In the genomic region with DNA sequence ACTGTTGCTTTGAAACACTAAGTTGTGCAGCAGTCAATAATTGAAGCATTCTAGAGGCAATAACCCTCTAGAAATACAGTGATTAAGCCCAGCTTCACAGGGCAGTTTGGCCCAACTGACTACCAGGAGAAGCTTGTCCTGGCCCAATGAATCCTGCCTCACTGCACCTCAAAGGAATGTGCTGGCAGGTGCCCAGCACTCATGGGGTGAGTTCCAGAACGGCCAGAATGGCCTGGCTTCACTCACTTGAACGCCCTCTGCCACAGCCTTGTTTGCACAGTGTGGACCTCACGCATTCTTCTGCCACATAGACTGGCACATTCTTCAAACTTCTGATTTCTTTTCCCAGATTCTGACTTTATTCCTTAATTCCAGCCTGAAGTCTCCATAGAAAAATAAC, we compare ENCODE assay signal across 17 cellular contexts. TPM values are rescaled to one million over a fixed set of nuclear protein-coding genes. Genes with fewer than 3 reads are reported as not detected.
A peak's percentile ranks its signal among the peaks of the same experiment; 100 is the strongest.
DNase-seq lines count a peak whose midpoint lies in the region; ATAC-seq and TF ChIP-seq lines count a peak whose summit lies in the region.
"Had no signal": no experiment of that assay in that cellular context is flagged by ENCODE, and none has a peak within 500 bp of the region (broad histone marks: within the 10 kb centered on the region; RNA-seq: fewer than 3 reads in every experiment).

No MANE protein-coding gene starts in this region.

- H3K27ac Mint-ChIP-seq in endothelial cell (ENCODE audit: unreplicated experiment), result no peak overlapping the region
- H3K27ac Mint-ChIP-seq: activated naive CD8-positive, alpha-beta T cell had no signal

- H3K4me1 Mint-ChIP-seq in endothelial cell (ENCODE audit: unreplicated experiment), result no peaks in the 10 kb centered on the region

- no peaks in the 10 kb centered on the region for H3K27me3 ChIP-seq in thoracic aorta (replicated peaks; ENCODE audit: insufficient read depth)
- H3K27me3 ChIP-seq: SJSA1 had no signal

- TF ChIP-seq RAD21 in Ishikawa (IDR thresholded peaks at IDR 0.05; ENCODE audit: low read depth), result no peak

- H3K27ac ChIP-seq in thoracic aorta, result peak overlapping the region; percentile 21 to 77
- H3K27ac ChIP-seq: SJSA1, spleen had no signal

- H3K4me1 ChIP-seq in thoracic aorta (ENCODE audit: control insufficient read depth in 1 of 2, low read depth in 2 of 2), result peaks cover 11 to 24% of the 10 kb centered on the region in 2 donors
- H3K4me1 ChIP-seq: SJSA1, spleen had no signal

- H3K4me3 Mint-ChIP-seq in endothelial cell (ENCODE audit: unreplicated experiment), result no peak overlapping the region
- H3K4me3 Mint-ChIP-seq: activated naive CD8-positive, alpha-beta T cell had no signal

- no peaks in the 10 kb centered on the region for H3K27me3 Mint-ChIP-seq in endothelial cell (ENCODE audit: unreplicated experiment)

- no peaks in the 10 kb centered on the region for H3K36me3 ChIP-seq in thoracic aorta
- H3K36me3 ChIP-seq: SJSA1, spleen had no signal

- peaks cover 7% of the 10 kb centered on the region for H3K36me3 Mint-ChIP-seq in endothelial cell (ENCODE audit: low read depth, unreplicated experiment)

- peaks cover 7% of the 10 kb centered on the region for H3K9me3 Mint-ChIP-seq in endothelial cell (ENCODE audit: unreplicated experiment)

- ATAC-seq in thoracic aorta (ENCODE audit: insufficient number of reproducible peaks, low FRiP score, low read depth) (no peak), GM21515 (IDR thresholded peaks at IDR 0.05; ENCODE audit: unreplicated experiment) (no peak)

- TF ChIP-seq CTCF in choroid plexus epithelial cell (conservative IDR thresholded peaks at IDR 0.05; ENCODE audit: low read depth, low read length) (no peak), thoracic aorta (IDR thresholded peaks at IDR 0.05) (no peak), endothelial cell (IDR thresholded peaks at IDR 0.05; ENCODE audit: unreplicated experiment) (no peak)

- H3K4me3 ChIP-seq in choroid plexus epithelial cell (ENCODE audit: low read depth, low read length) (no peak overlapping the region), thoracic aorta (peak overlapping the region; percentile 19)
- H3K4me3 ChIP-seq: SJSA1, spleen had no signal

- no peaks in the 10 kb centered on the region for H3K9me3 ChIP-seq in thoracic aorta

- peak; percentile 67 for TF ChIP-seq EP300 in Ishikawa (IDR thresholded peaks at IDR 0.05; ENCODE audit: borderline replicate concordance)

- peak; percentile 1 for DNase-seq in choroid plexus epithelial cell (ENCODE audit: low read depth)
- DNase-seq in kidney tubule cell (ENCODE audit: low spot score), result peak; percentile 95
- DNase-seq in thoracic aorta (ENCODE audit: low spot score), result peak; percentile 16
- no peak for DNase-seq in DMS79 (lab: John Stamatoyannopoulos, UW)
- no peak for DNase-seq in SIG-M5 treated with dmso at 0.1 percent for 504 hours (lab: John Stamatoyannopoulos, UW; ENCODE audit: unreplicated experiment)
- DNase-seq in endothelial cell (ENCODE audit: low spot score), result no peak
- DNase-seq: activated CD4-positive, alpha-beta T cell treated with anti-CD3 and anti-CD28 coated beads for 48 hours; NCI-H187; spleen; stimulated activated naive CD4-positive, alpha-beta T cell; T-helper 9 cell had no signal

TF ChIP-seq in Ishikawa, 13 proteins besides CTCF, POLR2A, EP300 and RAD21:
- TF ChIP-seq TAF1 (IDR thresholded peaks at IDR 0.05; ENCODE audit: low read depth), result no peak
- peak; percentile 63 for TF ChIP-seq TCF12 (IDR thresholded peaks at IDR 0.05; ENCODE audit: low read depth)
- no peak for TF ChIP-seq FOXM1 (IDR thresholded peaks at IDR 0.05; ENCODE audit: borderline replicate concordance, low read depth)
- peak; percentile 91 for TF ChIP-seq TEAD4 (IDR thresholded peaks at IDR 0.05)
- TF ChIP-seq, protein P1, sequence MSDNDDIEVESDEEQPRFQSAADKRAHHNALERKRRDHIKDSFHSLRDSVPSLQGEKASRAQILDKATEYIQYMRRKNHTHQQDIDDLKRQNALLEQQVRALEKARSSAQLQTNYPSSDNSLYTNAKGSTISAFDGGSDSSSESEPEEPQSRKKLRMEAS (IDR thresholded peaks at IDR 0.05), result peak; percentile 82
- TF ChIP-seq CREB1 (IDR thresholded peaks at IDR 0.05; ENCODE audit: low read depth), result no peak
- TF ChIP-seq EGR1 (IDR thresholded peaks at IDR 0.05), result no peak
- TF ChIP-seq, protein P2, sequence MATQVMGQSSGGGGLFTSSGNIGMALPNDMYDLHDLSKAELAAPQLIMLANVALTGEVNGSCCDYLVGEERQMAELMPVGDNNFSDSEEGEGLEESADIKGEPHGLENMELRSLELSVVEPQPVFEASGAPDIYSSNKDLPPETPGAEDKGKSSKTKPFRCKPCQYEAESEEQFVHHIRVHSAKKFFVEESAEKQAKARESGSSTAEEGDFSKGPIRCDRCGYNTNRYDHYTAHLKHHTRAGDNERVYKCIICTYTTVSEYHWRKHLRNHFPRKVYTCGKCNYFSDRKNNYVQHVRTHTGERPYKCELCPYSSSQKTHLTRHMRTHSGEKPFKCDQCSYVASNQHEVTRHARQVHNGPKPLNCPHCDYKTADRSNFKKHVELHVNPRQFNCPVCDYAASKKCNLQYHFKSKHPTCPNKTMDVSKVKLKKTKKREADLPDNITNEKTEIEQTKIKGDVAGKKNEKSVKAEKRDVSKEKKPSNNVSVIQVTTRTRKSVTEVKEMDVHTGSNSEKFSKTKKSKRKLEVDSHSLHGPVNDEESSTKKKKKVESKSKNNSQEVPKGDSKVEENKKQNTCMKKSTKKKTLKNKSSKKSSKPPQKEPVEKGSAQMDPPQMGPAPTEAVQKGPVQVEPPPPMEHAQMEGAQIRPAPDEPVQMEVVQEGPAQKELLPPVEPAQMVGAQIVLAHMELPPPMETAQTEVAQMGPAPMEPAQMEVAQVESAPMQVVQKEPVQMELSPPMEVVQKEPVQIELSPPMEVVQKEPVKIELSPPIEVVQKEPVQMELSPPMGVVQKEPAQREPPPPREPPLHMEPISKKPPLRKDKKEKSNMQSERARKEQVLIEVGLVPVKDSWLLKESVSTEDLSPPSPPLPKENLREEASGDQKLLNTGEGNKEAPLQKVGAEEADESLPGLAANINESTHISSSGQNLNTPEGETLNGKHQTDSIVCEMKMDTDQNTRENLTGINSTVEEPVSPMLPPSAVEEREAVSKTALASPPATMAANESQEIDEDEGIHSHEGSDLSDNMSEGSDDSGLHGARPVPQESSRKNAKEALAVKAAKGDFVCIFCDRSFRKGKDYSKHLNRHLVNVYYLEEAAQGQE (IDR thresholded peaks at IDR 0.05; ENCODE audit: low read depth), result no peak
- TF ChIP-seq CEBPB (IDR thresholded peaks at IDR 0.05), result no peak
- TF ChIP-seq, protein P3, sequence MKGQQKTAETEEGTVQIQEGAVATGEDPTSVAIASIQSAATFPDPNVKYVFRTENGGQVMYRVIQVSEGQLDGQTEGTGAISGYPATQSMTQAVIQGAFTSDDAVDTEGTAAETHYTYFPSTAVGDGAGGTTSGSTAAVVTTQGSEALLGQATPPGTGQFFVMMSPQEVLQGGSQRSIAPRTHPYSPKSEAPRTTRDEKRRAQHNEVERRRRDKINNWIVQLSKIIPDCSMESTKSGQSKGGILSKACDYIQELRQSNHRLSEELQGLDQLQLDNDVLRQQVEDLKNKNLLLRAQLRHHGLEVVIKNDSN (IDR thresholded peaks at IDR 0.05), result no peak
- peak; percentile 92 for TF ChIP-seq NFIC (IDR thresholded peaks at IDR 0.05)
- no peak for TF ChIP-seq ZBTB7A (IDR thresholded peaks at IDR 0.05; ENCODE audit: low read depth)
- TF ChIP-seq YY1 (IDR thresholded peaks at IDR 0.05; ENCODE audit: low read depth), result peak; percentile 47; the same call in 1 of the 2 replicates

RNA-seq across cellular contexts. Expression of a gene that starts 6.6 kb away (rescaled TPM):
- not detected for total RNA-seq in thoracic aorta
- total RNA-seq in endothelial cell (ENCODE audit: unreplicated experiment), result not detected
- total RNA-seq: NCI-H460, osteoblast, SJSA1, spleen had no signal

RNA-seq across cellular contexts. Expression of a gene that starts 29.8 kb away (rescaled TPM):
- 10 to 100 TPM; 15.9 to 74.5 TPM for total RNA-seq in thoracic aorta
- total RNA-seq in endothelial cell (ENCODE audit: unreplicated experiment), result 0.36 TPM
- total RNA-seq: NCI-H460 had no signal

Comparison
In these comparisons a context has a peak if more than half of its experiments do, and no peak if none do; other contexts are left out.
1. DNase-seq: peak in choroid plexus epithelial cell (single experiment), kidney tubule cell (single experiment) and thoracic aorta (single experiment); none in DMS79 (single experiment), SIG-M5 treated with dmso at 0.1 percent for 504 hours (single experiment) and endothelial cell (single experiment).
2. RNA of a gene that starts 29.8 kb away (total RNA-seq): 15.9 to 74.5 TPM in thoracic aorta; 0.36 TPM in endothelial cell (single experiment); every median in the first group is over 10 times any median in the second.